Comparison of ENCODE assay signal across 13 cellular contexts in genomic region chr4:3010998-3011397, GRCh38.
DNase-seq lines count a peak whose midpoint lies in the region; ATAC-seq and TF ChIP-seq lines count a peak whose summit lies in the region.
"Had no signal": no experiment of that assay in that cellular context is flagged by ENCODE, and none has a peak within 500 bp of the region (broad histone marks: within the 10 kb centered on the region; RNA-seq: fewer than 3 reads in every experiment).

No MANE protein-coding gene starts in this region.

- TF ChIP-seq CTCF in astrocyte of the cerebellum (IDR thresholded peaks at IDR 0.05; ENCODE audit: low read depth, low read length, missing control alignments) (no peak), foreskin fibroblast (IDR thresholded peaks at IDR 0.05; ENCODE audit: low read depth, low read length) (no peak)

- ATAC-seq in GM19452 (IDR thresholded peaks at IDR 0.05; ENCODE audit: unreplicated experiment) = no peak
- ATAC-seq: gastrocnemius medialis had no signal

- peak; percentile 81 for DNase-seq in GM03348 (ENCODE audit: low spot score)
- DNase-seq in astrocyte of the cerebellum (ENCODE audit: low read depth) = peak; percentile 13
- DNase-seq in foreskin fibroblast = peak; percentile 73 to 89
- no peak for DNase-seq in activated CD8-positive, alpha-beta memory T cell treated with anti-CD3 and anti-CD28 coated beads, Interleukin-2, amount 50 U/mL, for 48 hours
- no peak for DNase-seq in activated T-cell treated with anti-CD3 and anti-CD28 coated beads for 4 hours
- no peak for DNase-seq in NCI-H1417 treated with DMSO at 0.1 percent for 48 hours (lab: John Stamatoyannopoulos, UW)
- DNase-seq: CD4-positive, CD25-positive, alpha-beta regulatory T cell; gastrocnemius medialis; left ventricle myocardium inferior; NCI-H1436 treated with DMSO at 0.1 percent for 48 hours; NCI-H69 had no signal

- peak overlapping the region in 14 of 21 experiments; percentile 13 to 80 (median 64) for H3K27ac ChIP-seq in skin epidermis
- H3K27ac ChIP-seq: gastrocnemius medialis, left ventricle myocardium inferior had no signal

- no peak overlapping the region for H3K4me3 ChIP-seq in astrocyte of the cerebellum (ENCODE audit: low read depth, low read length)
- no peak overlapping the region for H3K4me3 ChIP-seq in foreskin fibroblast (ENCODE audit: low read depth in 1 of 2, low read length in 2 of 2)
- no peak overlapping the region for H3K4me3 ChIP-seq in skin epidermis
- H3K4me3 ChIP-seq: gastrocnemius medialis, left ventricle myocardium inferior had no signal

- in situ Hi-C loops in astrocyte of the cerebellum (cut with HindIII; ENCODE audit: low sequenced_read_pairs) = no loop called here

Comparison
In these comparisons a context has a peak if more than half of its experiments do, and no peak if none do; other contexts are left out.
1. DNase-seq: peak in GM03348 (single experiment), astrocyte of the cerebellum (single experiment) and foreskin fibroblast (2 of 2); none in activated CD8-positive, alpha-beta memory T cell treated with anti-CD3 and anti-CD28 coated beads, Interleukin-2, amount 50 U/mL, for 48 hours (single experiment), activated T-cell treated with anti-CD3 and anti-CD28 coated beads for 4 hours (single experiment) and NCI-H1417 treated with DMSO at 0.1 percent for 48 hours (single experiment).